In genomic region chrX:110588853-110589252, GRCh38 we compare ENCODE assay signal across 18 cellular contexts.
DNase-seq lines count a peak whose midpoint lies in the region; ATAC-seq and TF ChIP-seq lines count a peak whose summit lies in the region.
"Had no signal": no experiment of that assay in that cellular context is flagged by ENCODE, and none has a peak within 500 bp of the region (broad histone marks: within the 10 kb centered on the region; RNA-seq: fewer than 3 reads in every experiment).

No MANE protein-coding gene starts in this region.

- H3K9ac ChIP-seq in neural cell (ENCODE audit: low read length): no peak overlapping the region
- H3K9ac ChIP-seq: GM23248 had no signal

- H3K9me3 ChIP-seq in hepatocyte (ENCODE audit: low read depth) (no peaks in the 10 kb centered on the region), neural cell (ENCODE audit: low read length) (no peaks in the 10 kb centered on the region)
- H3K9me3 ChIP-seq: A549, HAP-1 had no signal

- TF ChIP-seq RAD21 in neural cell (conservative IDR thresholded peaks at IDR 0.05): peak; percentile 13

- H3K4me3 ChIP-seq in hepatocyte: no peak overlapping the region
- no peak overlapping the region for H3K4me3 ChIP-seq in neural cell (ENCODE audit: low read length)
- H3K4me3 ChIP-seq: A549, GM23248, HAP-1 had no signal

- H3K36me3 ChIP-seq in hepatocyte (replicated peaks; ENCODE audit: insufficient read depth, low read depth): no peaks in the 10 kb centered on the region
- no peaks in the 10 kb centered on the region for H3K36me3 ChIP-seq in neural cell (ENCODE audit: insufficient read depth, low read length)
- H3K36me3 ChIP-seq: HAP-1 had no signal

- ATAC-seq in GM18870 (IDR thresholded peaks at IDR 0.05; ENCODE audit: unreplicated experiment): no peak
- no peak for ATAC-seq in GM21529 (IDR thresholded peaks at IDR 0.05; ENCODE audit: unreplicated experiment)
- ATAC-seq: A549 had no signal

- H3K9me2 ChIP-seq in hepatocyte (replicated peaks; ENCODE audit: insufficient read depth) (no peaks in the 10 kb centered on the region), neural cell (ENCODE audit: insufficient read depth, low read length) (no peaks in the 10 kb centered on the region)

- H3K27ac ChIP-seq in hepatocyte (no peak overlapping the region), neural cell (ENCODE audit: low read length) (no peak overlapping the region)
- H3K27ac ChIP-seq: A549, GM23248 had no signal

- no peaks in the 10 kb centered on the region for H3K27me3 ChIP-seq in hepatocyte
- H3K27me3 ChIP-seq in neural cell (ENCODE audit: insufficient read depth, low read depth, low read length): no peaks in the 10 kb centered on the region

- H3K4me2 ChIP-seq in hepatocyte (no peak overlapping the region), neural cell (ENCODE audit: low read length) (no peak overlapping the region)
- H3K4me2 ChIP-seq: A549 had no signal

- DNase-seq in ELR (ENCODE audit: low read depth) (peak; percentile 10), RKO (ENCODE audit: low spot score) (peak; percentile 2), hepatocyte (ENCODE audit: low spot score) (peak; percentile 23), T-helper 2 cell (no peak), hippocampal formation (lab: John Stamatoyannopoulos, UW) (no peak)
- DNase-seq: GM23248, NCI-H1105, NCI-H146, NCI-H2029, NCI-H2227 treated with DMSO at 0.1 percent for 48 hours, NCI-H510A, OCI-M1, Right ventricle myocardium superior had no signal

- TF ChIP-seq CTCF in hepatocyte (IDR thresholded peaks at IDR 0.05; ENCODE audit: poor library complexity) (no peak), neural cell (IDR thresholded peaks at IDR 0.05; ENCODE audit: poor library complexity, severe bottlenecking) (no peak)

- no peak overlapping the region for H2AFZ ChIP-seq in hepatocyte
- no peak overlapping the region for H2AFZ ChIP-seq in neural cell (ENCODE audit: low read depth, low read length)
- H2AFZ ChIP-seq: GM23248 had no signal

- WGBS in hepatocyte (ENCODE audit: low lambda C conversion rate, missing lambda C conversion rate): 69% methylated on average over 2 of the region's 2 CpGs

- no peaks in the 10 kb centered on the region for H4K20me1 ChIP-seq in hepatocyte (ENCODE audit: insufficient read depth, poor library complexity, severe bottlenecking)
- no peaks in the 10 kb centered on the region for H4K20me1 ChIP-seq in neural cell (ENCODE audit: insufficient read depth)

- H3K4me1 ChIP-seq in hepatocyte (ENCODE audit: insufficient read depth): no peaks in the 10 kb centered on the region
- H3K4me1 ChIP-seq: A549, HAP-1 had no signal

- TF ChIP-seq EP300 in neural cell (conservative IDR thresholded peaks at IDR 0.05; ENCODE audit: poor library complexity, severe bottlenecking): no peak

- H3K79me2 ChIP-seq in hepatocyte: no peaks in the 10 kb centered on the region
- no peaks in the 10 kb centered on the region for H3K79me2 ChIP-seq in neural cell (replicated peaks; ENCODE audit: insufficient read depth, low read length)

- H3F3A ChIP-seq in neural cell (ENCODE audit: insufficient read depth, low read length, poor library complexity, severe bottlenecking): no peaks in the 10 kb centered on the region

TF ChIP-seq in neural cell, 6 proteins besides CTCF, POLR2A, EP300 and RAD21:
- no peak for TF ChIP-seq REST (IDR thresholded peaks at IDR 0.05; ENCODE audit: borderline replicate concordance)
TF ChIP-seq in neural cell: peak in this region for 0.

Comparison
In these comparisons a context has a peak if more than half of its experiments do, and no peak if none do; other contexts are left out.
1. DNase-seq: peak in ELR (single experiment), RKO (single experiment) and hepatocyte (single experiment); none in T-helper 2 cell (0 of 5) and hippocampal formation (0 of 2).